Comparison of ENCODE assay signal across 1 cellular context in genomic region chr19:33389574-33390119, GRCh38.
TF ChIP-seq lines count a peak whose summit lies in the region.

No MANE protein-coding gene starts in this region.

TF ChIP-seq in HepG2, 621 proteins besides CTCF, POLR2A, EP300 and RAD21:
- TF ChIP-seq PRDM15 (CRISPR knock-in tag; IDR thresholded peaks at IDR 0.05) = no peak
- TF ChIP-seq ZNF563 (CRISPR knock-in tag; IDR thresholded peaks at IDR 0.05) = no peak
- TF ChIP-seq KLF13 (CRISPR knock-in tag; IDR thresholded peaks at IDR 0.05) = no peak
- no peak for TF ChIP-seq FOXK1 (CRISPR knock-in tag; IDR thresholded peaks at IDR 0.05; ENCODE audit: borderline replicate concordance, low read depth)
- TF ChIP-seq NR2F2 (IDR thresholded peaks at IDR 0.05; ENCODE audit: borderline replicate concordance, low read depth) = no peak
- no peak for TF ChIP-seq PLRG1 (conservative IDR thresholded peaks at IDR 0.05)
- TF ChIP-seq ADNP (CRISPR knock-in tag; IDR thresholded peaks at IDR 0.05) = no peak
- TF ChIP-seq ZFP36L2 (CRISPR knock-in tag; IDR thresholded peaks at IDR 0.05) = no peak
- TF ChIP-seq TIGD3 (CRISPR knock-in tag; IDR thresholded peaks at IDR 0.05; ENCODE audit: borderline replicate concordance) = no peak
- no peak for TF ChIP-seq NFAT5 (CRISPR knock-in tag; IDR thresholded peaks at IDR 0.05)
- TF ChIP-seq ATF6 (CRISPR knock-in tag; conservative IDR thresholded peaks at IDR 0.05) = no peak
- no peak for TF ChIP-seq DDIT3 (CRISPR knock-in tag; IDR thresholded peaks at IDR 0.05)
- TF ChIP-seq PLSCR1 (CRISPR knock-in tag; IDR thresholded peaks at IDR 0.05; ENCODE audit: borderline replicate concordance) = no peak
